In the genomic region with DNA sequence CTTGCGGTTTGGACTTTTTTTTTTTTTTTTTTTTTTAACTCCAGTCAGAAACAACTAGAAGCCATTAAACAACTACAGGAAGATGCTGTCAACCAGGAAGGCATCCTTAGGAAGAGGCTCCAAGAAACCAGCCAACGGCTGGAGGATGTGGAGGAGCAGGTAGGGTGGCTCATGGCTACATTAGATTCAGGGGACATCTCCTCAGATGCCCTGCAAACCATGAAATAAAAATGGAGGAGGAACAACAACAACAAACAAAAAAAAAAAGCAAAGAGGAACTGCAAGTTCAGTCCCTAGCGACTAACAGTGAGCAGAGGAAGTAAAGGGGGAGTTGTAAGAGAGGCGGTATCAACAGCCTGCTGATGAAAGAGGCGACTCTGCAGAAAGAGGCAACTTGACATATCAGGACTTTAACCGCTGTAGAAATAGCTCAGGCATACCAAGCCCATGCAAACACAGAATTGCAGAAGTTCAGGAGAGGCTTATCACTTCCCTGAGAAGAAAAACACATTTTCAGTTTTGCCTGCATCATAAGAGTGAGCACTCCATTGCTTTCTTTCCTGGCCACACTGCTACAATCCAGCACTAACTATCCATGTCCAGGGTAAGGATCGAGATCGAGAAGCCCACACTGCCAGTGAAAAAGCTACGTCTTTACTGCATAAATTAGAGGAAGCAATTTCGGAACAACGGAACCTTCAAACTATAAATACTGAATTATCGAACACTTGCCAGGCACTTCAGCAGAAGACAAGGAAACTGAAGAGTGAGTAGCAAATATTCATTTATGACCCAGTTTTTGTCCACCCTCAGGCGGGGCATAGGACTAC, we compare ENCODE assay signal across 8 cellular contexts.
DNase-seq lines count a peak whose midpoint lies in the region; ATAC-seq, FAIRE-seq and TF ChIP-seq lines count a peak whose summit lies in the region.

No MANE protein-coding gene starts in this region.

- TF ChIP-seq RAD21 in HepG2 (CRISPR knock-in tag; IDR thresholded peaks at IDR 0.05): no peak

- TF ChIP-seq EP300 in HepG2 (IDR thresholded peaks at IDR 0.05; ENCODE audit: low read depth in 2 of 2, low read length in 2 of 2): no peak
- TF ChIP-seq EP300 in HepG2 (CRISPR knock-in tag; IDR thresholded peaks at IDR 0.05; ENCODE audit: borderline replicate concordance): no peak

- H3K27me3 ChIP-seq in HepG2 (ENCODE audit: control insufficient read depth in 1 of 2, insufficient read depth in 2 of 2, low read length in 2 of 2): peaks cover 0 to 14% of the 10 kb centered on the region in 2 experiments; a peak in 2 of 5 replicates

- no peak overlapping the region for H3K27ac ChIP-seq in HepG2 (ENCODE audit: extremely low read length, insufficient read depth, low read length)
- H3K27ac ChIP-seq in temporal lobe (ENCODE audit: low read depth, low read length): peak overlapping the region; percentile 3

- DNase-seq in OCI-M2 (lab: John Stamatoyannopoulos, UW; ENCODE audit: unreplicated experiment) (peak; percentile 4), HepG2 (ENCODE audit: low spot score) (peak; percentile 45), NCI-H2196 (lab: John Stamatoyannopoulos, UW; ENCODE audit: unreplicated experiment) (no peak), lower leg skin (ENCODE audit: low spot score in 2 of 2) (no peak)
- DNase-seq in activated naive CD4-positive, alpha-beta T cell treated with anti-CD3 and anti-CD28 coated beads, Interleukin-2, amount 50 U/mL, for 16 hours: peak; percentile 17

- TF ChIP-seq POLR2A in HepG2 (IDR thresholded peaks at IDR 0.05; ENCODE audit: insufficient read depth in 1 of 2, low read depth in 2 of 2, low read length in 2 of 2): no peak
- TF ChIP-seq POLR2A in lower leg skin (IDR thresholded peaks at IDR 0.05): no peak

- no TSS peak for BruUV-seq in HepG2 (replicated peaks; lab: Mats Ljungman, UMichigan)

- in situ Hi-C loops in HepG2 (cut with HindIII; ENCODE audit: extremely low pct_ligation_motif_present, low pct_unique_long_range_greater_than_20kb): no loop called here

- FAIRE-seq in HepG2 (lab: Jason Lieb, UNC): peak; percentile 4

- no peaks in the 10 kb centered on the region for H4K20me1 ChIP-seq in HepG2 (ENCODE audit: insufficient read depth, low read length)

- H3K4me1 ChIP-seq in HepG2 (ENCODE audit: insufficient read depth, low read length): peaks cover 18% of the 10 kb centered on the region

- H3K4me2 ChIP-seq in HepG2 (ENCODE audit: low read depth, low read length): peak overlapping the region; percentile 59

- peak; percentile 69 for ATAC-seq in GM18867 (IDR thresholded peaks at IDR 0.05; ENCODE audit: unreplicated experiment)
- peak; percentile 76 for ATAC-seq in HG02885 (IDR thresholded peaks at IDR 0.05; ENCODE audit: poor library complexity, unreplicated experiment)
- ATAC-seq in HepG2: peak; percentile 97

- no peak overlapping the region for H2AFZ ChIP-seq in HepG2 (ENCODE audit: low read length)

- CTCF ChIA-PET in HepG2 (lab: Yijun Ruan, JAX; ENCODE audit: low intra/inter-chr PET ratio, low total read pairs): no interaction called here

- POLR2A ChIA-PET in HepG2 (lab: Yijun Ruan, JAX): no interaction called here

- H3K4me3 ChIP-seq in HepG2 (replicated peaks in 1 of 3; ENCODE audit: insufficient read depth in 1 of 3, low read depth in 2 of 3, low read length in 3 of 3) (no peak overlapping the region), lower leg skin (ENCODE audit: low read depth, poor library complexity, severe bottlenecking) (no peak overlapping the region)

- H3K36me3 ChIP-seq in HepG2 (replicated peaks in 1 of 2; ENCODE audit: control insufficient read depth in 1 of 2, insufficient read depth in 2 of 2, low read length in 2 of 2): no peaks in the 10 kb centered on the region

- no peaks in the 10 kb centered on the region for H3K9me3 ChIP-seq in HepG2 (ENCODE audit: low read length)

- no peak overlapping the region for H3K9ac ChIP-seq in HepG2 (ENCODE audit: insufficient read depth, low read depth, low read length)

- WGBS in HepG2 (ENCODE audit: low lambda C conversion rate): 1% methylated on average over 13 of the region's 13 CpGs
- 62 to 68% methylated on average over 13 of the region's 13 CpGs for WGBS in lower leg skin, 2 donors

- intact Hi-C loops in HepG2 (cut with micrococcal nuclease; ENCODE audit: unreplicated experiment) (no loop called here), lower leg skin (cut with DNase I; ENCODE audit: low total_unique reads) (no loop called here)

- H3K79me2 ChIP-seq in HepG2 (ENCODE audit: insufficient read depth, low read length): no peaks in the 10 kb centered on the region

- TF ChIP-seq CTCF in HepG2 (CRISPR knock-in tag; IDR thresholded peaks at IDR 0.05) (no peak), lower leg skin (IDR thresholded peaks at IDR 0.05) (no peak)

TF ChIP-seq in HepG2, 621 proteins besides CTCF, POLR2A, EP300 and RAD21:
- TF ChIP-seq ARNT (IDR thresholded peaks at IDR 0.05) (no peak), ZNF292 (CRISPR knock-in tag; IDR thresholded peaks at IDR 0.05; ENCODE audit: borderline replicate concordance, low read depth) (no peak), KLF6 (CRISPR knock-in tag; IDR thresholded peaks at IDR 0.05) (no peak), RARA (CRISPR knock-in tag; IDR thresholded peaks at IDR 0.05) (no peak), ZNF780A (CRISPR knock-in tag; IDR thresholded peaks at IDR 0.05) (no peak), HNRNPK (IDR thresholded peaks at IDR 0.05; ENCODE audit: low read depth, low read length, poor library complexity, severe bottlenecking) (no peak)
- TF ChIP-seq, protein P1, sequence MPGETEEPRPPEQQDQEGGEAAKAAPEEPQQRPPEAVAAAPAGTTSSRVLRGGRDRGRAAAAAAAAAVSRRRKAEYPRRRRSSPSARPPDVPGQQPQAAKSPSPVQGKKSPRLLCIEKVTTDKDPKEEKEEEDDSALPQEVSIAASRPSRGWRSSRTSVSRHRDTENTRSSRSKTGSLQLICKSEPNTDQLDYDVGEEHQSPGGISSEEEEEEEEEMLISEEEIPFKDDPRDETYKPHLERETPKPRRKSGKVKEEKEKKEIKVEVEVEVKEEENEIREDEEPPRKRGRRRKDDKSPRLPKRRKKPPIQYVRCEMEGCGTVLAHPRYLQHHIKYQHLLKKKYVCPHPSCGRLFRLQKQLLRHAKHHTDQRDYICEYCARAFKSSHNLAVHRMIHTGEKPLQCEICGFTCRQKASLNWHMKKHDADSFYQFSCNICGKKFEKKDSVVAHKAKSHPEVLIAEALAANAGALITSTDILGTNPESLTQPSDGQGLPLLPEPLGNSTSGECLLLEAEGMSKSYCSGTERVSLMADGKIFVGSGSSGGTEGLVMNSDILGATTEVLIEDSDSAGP (CRISPR knock-in tag; IDR thresholded peaks at IDR 0.05; ENCODE audit: borderline replicate concordance): no peak
- TF ChIP-seq, protein P2, sequence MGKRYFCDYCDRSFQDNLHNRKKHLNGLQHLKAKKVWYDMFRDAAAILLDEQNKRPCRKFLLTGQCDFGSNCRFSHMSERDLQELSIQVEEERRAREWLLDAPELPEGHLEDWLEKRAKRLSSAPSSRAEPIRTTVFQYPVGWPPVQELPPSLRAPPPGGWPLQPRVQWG (CRISPR knock-in tag; IDR thresholded peaks at IDR 0.05; ENCODE audit: borderline replicate concordance, low read depth): no peak
- TF ChIP-seq, protein P3, sequence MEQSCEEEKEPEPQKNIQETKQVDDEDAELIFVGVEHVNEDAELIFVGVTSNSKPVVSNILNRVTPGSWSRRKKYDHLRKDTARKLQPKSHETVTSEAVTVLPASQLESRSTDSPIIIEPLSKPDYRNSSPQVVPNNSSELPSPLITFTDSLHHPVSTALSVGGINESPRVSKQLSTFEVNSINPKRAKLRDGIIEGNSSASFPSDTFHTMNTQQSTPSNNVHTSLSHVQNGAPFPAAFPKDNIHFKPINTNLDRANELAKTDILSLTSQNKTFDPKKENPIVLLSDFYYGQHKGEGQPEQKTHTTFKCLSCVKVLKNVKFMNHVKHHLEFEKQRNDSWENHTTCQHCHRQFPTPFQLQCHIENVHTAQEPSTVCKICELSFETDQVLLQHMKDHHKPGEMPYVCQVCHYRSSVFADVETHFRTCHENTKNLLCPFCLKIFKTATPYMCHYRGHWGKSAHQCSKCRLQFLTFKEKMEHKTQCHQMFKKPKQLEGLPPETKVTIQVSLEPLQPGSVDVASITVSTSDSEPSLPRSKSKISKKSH (CRISPR knock-in tag; IDR thresholded peaks at IDR 0.05; ENCODE audit: borderline replicate concordance): no peak

Comparison
In these comparisons a context has a peak if more than half of its experiments do, and no peak if none do; other contexts are left out.
1. DNase-seq: peak in OCI-M2 (single experiment), activated naive CD4-positive, alpha-beta T cell treated with anti-CD3 and anti-CD28 coated beads, Interleukin-2, amount 50 U/mL, for 16 hours (single experiment) and HepG2 (single experiment); none in NCI-H2196 (single experiment) and lower leg skin (0 of 2).
2. Peak in every context shown above with its lines, with median percentiles within 50 percentile points of each other: ATAC-seq.